In genomic region chr17:8466466-8466865, GRCh38 we compare ENCODE assay signal across 14 cellular contexts. TPM values are rescaled to one million over a fixed set of nuclear protein-coding genes. Genes with fewer than 3 reads are reported as not detected.
DNase-seq lines count a peak whose midpoint lies in the region; ATAC-seq and TF ChIP-seq lines count a peak whose summit lies in the region.
"Had no signal": no experiment of that assay in that cellular context is flagged by ENCODE, and none has a peak within 500 bp of the region (broad histone marks: within the 10 kb centered on the region; RNA-seq: fewer than 3 reads in every experiment).

No MANE protein-coding gene starts in this region.

- H3K9me3 ChIP-seq in tibial artery, result no peaks in the 10 kb centered on the region
- H3K9me3 ChIP-seq: lower lobe of right lung had no signal

- in situ Hi-C loops in astrocyte of the cerebellum (cut with HindIII; ENCODE audit: low sequenced_read_pairs), result no loop called here

- ATAC-seq in HG02938 (IDR thresholded peaks at IDR 0.05; ENCODE audit: unreplicated experiment), result no peak
- ATAC-seq: lower lobe of right lung had no signal

- H3K27ac ChIP-seq in tibial artery, result peak overlapping the region; percentile 54 to 82
- H3K27ac ChIP-seq: lower lobe of right lung had no signal

- H3K4me3 ChIP-seq in astrocyte of the cerebellum (ENCODE audit: low read depth, low read length), result no peak overlapping the region
- no peak overlapping the region for H3K4me3 ChIP-seq in fibroblast of villous mesenchyme (ENCODE audit: low read depth, low read length)
- H3K4me3 ChIP-seq in tibial artery, result no peak overlapping the region
- H3K4me3 ChIP-seq: lower lobe of right lung had no signal

- H3K36me3 ChIP-seq in tibial artery, result peaks cover 18 to 72% (median 50%) of the 10 kb centered on the region in 3 donors

- no peaks in the 10 kb centered on the region for H3K27me3 ChIP-seq in tibial artery

- TF ChIP-seq CTCF in astrocyte of the cerebellum (IDR thresholded peaks at IDR 0.05; ENCODE audit: low read depth, low read length, missing control alignments) (no peak), fibroblast of villous mesenchyme (IDR thresholded peaks at IDR 0.05; ENCODE audit: insufficient read depth, low read depth, low read length) (no peak), tibial artery (IDR thresholded peaks at IDR 0.05) (no peak)

- peak; percentile 78 for DNase-seq in GM03348 (ENCODE audit: low spot score)
- peak; percentile 74 for DNase-seq in astrocyte of the cerebellum (ENCODE audit: low read depth)
- peak; percentile 54 for DNase-seq in fibroblast of villous mesenchyme (ENCODE audit: low read depth)
- no peak for DNase-seq in tibial artery
- no peak for DNase-seq in stimulated activated CD4-positive, alpha-beta T cell treated with anti-CD3 and anti-CD28 coated beads, Interleukin-4, amount 100 ng/mL, for 4 hours
- DNase-seq in pons (ENCODE audit: low spot score), result no peak
- DNase-seq: activated CD4-positive, alpha-beta T cell treated with anti-CD3 and anti-CD28 coated beads, Interleukin-2, amount 10 ng/mL, durations not matched to agents 24 days and 14 days; activated effector memory CD4-positive, alpha-beta T cell treated with anti-CD3 and anti-CD28 coated beads, Interleukin-2, amount 50 U/mL, for 16 hours; amniotic stem cell; lower lobe of right lung; NCI-H187 treated with DMSO at 0.1 percent for 48 hours; NCI-H510A; small intestine had no signal

- intact Hi-C loops in tibial artery (cut with DNase I; ENCODE audit: low total_unique reads), result no loop called here

- peaks cover 0 to 97% (median 67%) of the 10 kb centered on the region in 4 donors for H3K4me1 ChIP-seq in tibial artery

RNA-seq across cellular contexts. Expression of gene NDEL1, which starts 30.8 kb away (rescaled TPM):
- 79.6 and 87.7 TPM in 2 replicates for total RNA-seq in fibroblast of villous mesenchyme

Comparison
In these comparisons a context has a peak if more than half of its experiments do, and no peak if none do; other contexts are left out.
1. DNase-seq: peak in GM03348 (single experiment), astrocyte of the cerebellum (single experiment) and fibroblast of villous mesenchyme (single experiment); none in tibial artery (0 of 2), stimulated activated CD4-positive, alpha-beta T cell treated with anti-CD3 and anti-CD28 coated beads, Interleukin-4, amount 100 ng/mL, for 4 hours (0 of 2) and pons (single experiment).